Comparison of ENCODE assay signal across 1 cellular context in genomic region chr9:35990155-35990554, GRCh38.
TF ChIP-seq lines count a peak whose summit lies in the region.

No MANE protein-coding gene starts in this region.

TF ChIP-seq in SK-N-SH treated with all-trans-retinoic acid at 6 μM for 48 hours, 23 proteins besides CTCF, POLR2A, EP300 and RAD21 (continued from another document):
- TF ChIP-seq ARNTL (CRISPR knock-in tag; IDR thresholded peaks at IDR 0.05; ENCODE audit: borderline replicate concordance, low read depth) (no peak), SNAI2 (CRISPR knock-in tag; IDR thresholded peaks at IDR 0.05) (no peak), CSDC2 (CRISPR knock-in tag; IDR thresholded peaks at IDR 0.05) (no peak), OSR1 (CRISPR knock-in tag; IDR thresholded peaks at IDR 0.05) (no peak)
